1 cellular context compared by ENCODE assay signal in genomic region chr2:159285929-159286708, GRCh38.
A peak's percentile ranks its signal among the peaks of the same experiment; 100 is the strongest.
TF ChIP-seq lines count a peak whose summit lies in the region.

A gene with protein sequence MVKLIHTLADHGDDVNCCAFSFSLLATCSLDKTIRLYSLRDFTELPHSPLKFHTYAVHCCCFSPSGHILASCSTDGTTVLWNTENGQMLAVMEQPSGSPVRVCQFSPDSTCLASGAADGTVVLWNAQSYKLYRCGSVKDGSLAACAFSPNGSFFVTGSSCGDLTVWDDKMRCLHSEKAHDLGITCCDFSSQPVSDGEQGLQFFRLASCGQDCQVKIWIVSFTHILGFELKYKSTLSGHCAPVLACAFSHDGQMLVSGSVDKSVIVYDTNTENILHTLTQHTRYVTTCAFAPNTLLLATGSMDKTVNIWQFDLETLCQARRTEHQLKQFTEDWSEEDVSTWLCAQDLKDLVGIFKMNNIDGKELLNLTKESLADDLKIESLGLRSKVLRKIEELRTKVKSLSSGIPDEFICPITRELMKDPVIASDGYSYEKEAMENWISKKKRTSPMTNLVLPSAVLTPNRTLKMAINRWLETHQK (minus strand): TSS chr2:159286703. CDS start chr2:159283069, 3,634 bp downstream.

TF ChIP-seq in HepG2, 621 proteins besides CTCF, POLR2A, EP300 and RAD21 (continued from another document and continues in another):
- TF ChIP-seq ZNF503 (CRISPR knock-in tag; IDR thresholded peaks at IDR 0.05) (no peak), HMGXB3 (CRISPR knock-in tag; IDR thresholded peaks at IDR 0.05; ENCODE audit: borderline replicate concordance) (0 out of 2 replicates have a peak, but pooled peaks have one; percentile 25), STAG1 (CRISPR knock-in tag; IDR thresholded peaks at IDR 0.05) (peak; percentile 8; the same call in 1 of the 2 replicates), ZNF678 (CRISPR knock-in tag; IDR thresholded peaks at IDR 0.05) (peak; percentile 77), ZNF24 (IDR thresholded peaks at IDR 0.05) (no peak), HNF1A (IDR thresholded peaks at IDR 0.05; ENCODE audit: low read depth) (0 out of 2 replicates have a peak, but pooled peaks have one; percentile 1), HNF1A (CRISPR knock-in tag; IDR thresholded peaks at IDR 0.05; ENCODE audit: borderline replicate concordance) (peak; percentile 58; the same call in 1 of the 2 replicates), ZNF709 (CRISPR knock-in tag; IDR thresholded peaks at IDR 0.05) (peak; percentile 99), ZNF350 (CRISPR knock-in tag; IDR thresholded peaks at IDR 0.05; ENCODE audit: borderline replicate concordance, low read depth) (no peak), ZNF576 (CRISPR knock-in tag; IDR thresholded peaks at IDR 0.05) (0 out of 2 replicates have a peak, but pooled peaks have one; percentile 33), TCF12 (IDR thresholded peaks at IDR 0.05) (no peak), TCF12 (CRISPR knock-in tag; IDR thresholded peaks at IDR 0.05) (no peak), HOXD1 (CRISPR knock-in tag; IDR thresholded peaks at IDR 0.05) (0 out of 2 replicates have a peak, but pooled peaks have one; percentile 64), GPBP1L1 (CRISPR knock-in tag; IDR thresholded peaks at IDR 0.05) (no peak), ZNF362 (CRISPR knock-in tag; IDR thresholded peaks at IDR 0.05; ENCODE audit: borderline replicate concordance) (0 out of 2 replicates have a peak, but pooled peaks have one; percentile 32), ZNF720 (CRISPR knock-in tag; IDR thresholded peaks at IDR 0.05) (no peak), HMG20B (CRISPR knock-in tag; conservative IDR thresholded peaks at IDR 0.05) (no peak), HDAC2 (CRISPR knock-in tag; IDR thresholded peaks at IDR 0.05) (peak; percentile 11; the same call in 1 of the 2 replicates), ZNF124 (CRISPR knock-in tag; IDR thresholded peaks at IDR 0.05) (no peak), ZSCAN30 (CRISPR knock-in tag; IDR thresholded peaks at IDR 0.05) (peak; percentile 67; the same call in 1 of the 2 replicates), ZNF772 (CRISPR knock-in tag; IDR thresholded peaks at IDR 0.05) (no peak), EED (CRISPR knock-in tag; IDR thresholded peaks at IDR 0.05) (no peak; the same call in 1 of the 2 replicates), ZIK1 (CRISPR knock-in tag; IDR thresholded peaks at IDR 0.05; ENCODE audit: borderline replicate concordance, low read depth) (peak; percentile 90; the same call in 1 of the 2 replicates), GLI4 (CRISPR knock-in tag; IDR thresholded peaks at IDR 0.05; ENCODE audit: borderline replicate concordance) (peak; percentile 98; the same call in 1 of the 2 replicates), HNRNPK (IDR thresholded peaks at IDR 0.05; ENCODE audit: low read depth, low read length, poor library complexity, severe bottlenecking) (peak; percentile 53), BRCA1 (CRISPR knock-in tag; IDR thresholded peaks at IDR 0.05) (peak; percentile 78; the same call in 1 of the 2 replicates), ZNF563 (CRISPR knock-in tag; IDR thresholded peaks at IDR 0.05) (peak; percentile 99), SUZ12 (IDR thresholded peaks at IDR 0.05; ENCODE audit: low read depth, low read length) (no peak), HNRNPL (IDR thresholded peaks at IDR 0.05; ENCODE audit: low read depth, low read length) (no peak), ZNF792 (CRISPR knock-in tag; IDR thresholded peaks at IDR 0.05) (0 out of 2 replicates have a peak, but pooled peaks have one; percentile 50), ZNF232 (CRISPR knock-in tag; IDR thresholded peaks at IDR 0.05; ENCODE audit: borderline replicate concordance) (no peak), YEATS4 (CRISPR knock-in tag; IDR thresholded peaks at IDR 0.05; ENCODE audit: borderline replicate concordance) (peak; percentile 78; the same call in 1 of the 2 replicates)
- TF ChIP-seq, protein P1, sequence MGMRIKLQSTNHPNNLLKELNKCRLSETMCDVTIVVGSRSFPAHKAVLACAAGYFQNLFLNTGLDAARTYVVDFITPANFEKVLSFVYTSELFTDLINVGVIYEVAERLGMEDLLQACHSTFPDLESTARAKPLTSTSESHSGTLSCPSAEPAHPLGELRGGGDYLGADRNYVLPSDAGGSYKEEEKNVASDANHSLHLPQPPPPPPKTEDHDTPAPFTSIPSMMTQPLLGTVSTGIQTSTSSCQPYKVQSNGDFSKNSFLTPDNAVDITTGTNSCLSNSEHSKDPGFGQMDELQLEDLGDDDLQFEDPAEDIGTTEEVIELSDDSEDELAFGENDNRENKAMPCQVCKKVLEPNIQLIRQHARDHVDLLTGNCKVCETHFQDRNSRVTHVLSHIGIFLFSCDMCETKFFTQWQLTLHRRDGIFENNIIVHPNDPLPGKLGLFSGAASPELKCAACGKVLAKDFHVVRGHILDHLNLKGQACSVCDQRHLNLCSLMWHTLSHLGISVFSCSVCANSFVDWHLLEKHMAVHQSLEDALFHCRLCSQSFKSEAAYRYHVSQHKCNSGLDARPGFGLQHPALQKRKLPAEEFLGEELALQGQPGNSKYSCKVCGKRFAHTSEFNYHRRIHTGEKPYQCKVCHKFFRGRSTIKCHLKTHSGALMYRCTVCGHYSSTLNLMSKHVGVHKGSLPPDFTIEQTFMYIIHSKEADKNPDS (CRISPR knock-in tag; IDR thresholded peaks at IDR 0.05): 0 out of 2 replicates have a peak, but pooled peaks have one; percentile 11
- TF ChIP-seq, protein P2, sequence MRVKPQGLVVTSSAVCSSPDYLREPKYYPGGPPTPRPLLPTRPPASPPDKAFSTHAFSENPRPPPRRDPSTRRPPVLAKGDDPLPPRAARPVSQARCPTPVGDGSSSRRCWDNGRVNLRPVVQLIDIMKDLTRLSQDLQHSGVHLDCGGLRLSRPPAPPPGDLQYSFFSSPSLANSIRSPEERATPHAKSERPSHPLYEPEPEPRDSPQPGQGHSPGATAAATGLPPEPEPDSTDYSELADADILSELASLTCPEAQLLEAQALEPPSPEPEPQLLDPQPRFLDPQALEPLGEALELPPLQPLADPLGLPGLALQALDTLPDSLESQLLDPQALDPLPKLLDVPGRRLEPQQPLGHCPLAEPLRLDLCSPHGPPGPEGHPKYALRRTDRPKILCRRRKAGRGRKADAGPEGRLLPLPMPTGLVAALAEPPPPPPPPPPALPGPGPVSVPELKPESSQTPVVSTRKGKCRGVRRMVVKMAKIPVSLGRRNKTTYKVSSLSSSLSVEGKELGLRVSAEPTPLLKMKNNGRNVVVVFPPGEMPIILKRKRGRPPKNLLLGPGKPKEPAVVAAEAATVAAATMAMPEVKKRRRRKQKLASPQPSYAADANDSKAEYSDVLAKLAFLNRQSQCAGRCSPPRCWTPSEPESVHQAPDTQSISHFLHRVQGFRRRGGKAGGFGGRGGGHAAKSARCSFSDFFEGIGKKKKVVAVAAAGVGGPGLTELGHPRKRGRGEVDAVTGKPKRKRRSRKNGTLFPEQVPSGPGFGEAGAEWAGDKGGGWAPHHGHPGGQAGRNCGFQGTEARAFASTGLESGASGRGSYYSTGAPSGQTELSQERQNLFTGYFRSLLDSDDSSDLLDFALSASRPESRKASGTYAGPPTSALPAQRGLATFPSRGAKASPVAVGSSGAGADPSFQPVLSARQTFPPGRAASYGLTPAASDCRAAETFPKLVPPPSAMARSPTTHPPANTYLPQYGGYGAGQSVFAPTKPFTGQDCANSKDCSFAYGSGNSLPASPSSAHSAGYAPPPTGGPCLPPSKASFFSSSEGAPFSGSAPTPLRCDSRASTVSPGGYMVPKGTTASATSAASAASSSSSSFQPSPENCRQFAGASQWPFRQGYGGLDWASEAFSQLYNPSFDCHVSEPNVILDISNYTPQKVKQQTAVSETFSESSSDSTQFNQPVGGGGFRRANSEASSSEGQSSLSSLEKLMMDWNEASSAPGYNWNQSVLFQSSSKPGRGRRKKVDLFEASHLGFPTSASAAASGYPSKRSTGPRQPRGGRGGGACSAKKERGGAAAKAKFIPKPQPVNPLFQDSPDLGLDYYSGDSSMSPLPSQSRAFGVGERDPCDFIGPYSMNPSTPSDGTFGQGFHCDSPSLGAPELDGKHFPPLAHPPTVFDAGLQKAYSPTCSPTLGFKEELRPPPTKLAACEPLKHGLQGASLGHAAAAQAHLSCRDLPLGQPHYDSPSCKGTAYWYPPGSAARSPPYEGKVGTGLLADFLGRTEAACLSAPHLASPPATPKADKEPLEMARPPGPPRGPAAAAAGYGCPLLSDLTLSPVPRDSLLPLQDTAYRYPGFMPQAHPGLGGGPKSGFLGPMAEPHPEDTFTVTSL (CRISPR knock-in tag; IDR thresholded peaks at IDR 0.05; ENCODE audit: borderline replicate concordance): no peak; the same call in 1 of the 2 replicates
